In genomic region chr2:114786901-114787300, GRCh38 we compare ENCODE assay signal across 34 cellular contexts.
"Had no signal": no experiment of that assay in that cellular context is flagged by ENCODE, and none has a peak within 500 bp of the region (broad histone marks: within the 10 kb centered on the region; RNA-seq: fewer than 3 reads in every experiment).

No MANE protein-coding gene starts in this region.

- H3K4me3 ChIP-seq: MG63 had no signal

- H3K9me3 ChIP-seq: MG63 had no signal

- H3K27me3 ChIP-seq: MG63 had no signal

- DNase-seq: Karpas-422, Kasumi-1, MG63, MM.1S, MV-4-11, NCI-H1048, NCI-H1092, NCI-H1092 treated with DMSO at 0.1 percent for 48 hours, NCI-H1105, NCI-H1105 treated with DMSO at 0.1 percent for 48 hours, NCI-H1417, NCI-H1417 treated with DMSO at 0.1 percent for 48 hours, NCI-H1436, NCI-H1436 treated with DMSO at 0.1 percent for 48 hours, NCI-H146, NCI-H1694, NCI-H1694 treated with DMSO at 0.1 percent for 48 hours, NCI-H187, NCI-H187 treated with DMSO at 0.1 percent for 48 hours, NCI-H1930, NCI-H2029, NCI-H2029 treated with DMSO at 0.1 percent for 48 hours, NCI-H2081, NCI-H2081 treated with DMSO at 0.1 percent for 48 hours, NCI-H2107, NCI-H2171, NCI-H2171 treated with DMSO at 0.1 percent for 48 hours, NCI-H2227 treated with DMSO at 0.1 percent for 48 hours, NCI-H226, NCI-H345, NCI-H446, NCI-H446 treated with DMSO at 0.1 percent for 48 hours, NCI-H510A, NCI-H510A treated with DMSO at 0.1 percent for 48 hours had no signal

- H3K36me3 ChIP-seq: MG63 had no signal
